In genomic region chr11:708511-708910, GRCh38 we compare ENCODE assay signal across 1 cellular context.
TF ChIP-seq lines count a peak whose summit lies in the region.

No MANE protein-coding gene starts in this region.

TF ChIP-seq in HepG2, 621 proteins besides CTCF, POLR2A, EP300 and RAD21 (continued from another document):
- TF ChIP-seq KIAA2018 (CRISPR knock-in tag; IDR thresholded peaks at IDR 0.05; ENCODE audit: borderline replicate concordance) (no peak), AGO1 (IDR thresholded peaks at IDR 0.05; ENCODE audit: low read depth, low read length, poor library complexity, severe bottlenecking) (peak; percentile 20), ZSCAN25 (CRISPR knock-in tag; IDR thresholded peaks at IDR 0.05) (peak; percentile 89; the same call in 1 of the 2 replicates), ZBTB10 (CRISPR knock-in tag; IDR thresholded peaks at IDR 0.05; ENCODE audit: borderline replicate concordance) (peak; percentile 23; the same call in 1 of the 2 replicates), AGO2 (optimal IDR thresholded peaks at IDR 0.05; ENCODE audit: low read depth, low read length) (peak; percentile 32), ZNF543 (CRISPR knock-in tag; IDR thresholded peaks at IDR 0.05) (no peak), RBFOX2 (IDR thresholded peaks at IDR 0.05; ENCODE audit: low read depth, low read length) (peak; percentile 49; the same call in 1 of the 2 replicates), ZNF615 (CRISPR knock-in tag; IDR thresholded peaks at IDR 0.05; ENCODE audit: borderline replicate concordance) (no peak), MNT (IDR thresholded peaks at IDR 0.05) (peak; percentile 21; the same call in 1 of the 2 replicates), RFXANK (CRISPR knock-in tag; IDR thresholded peaks at IDR 0.05) (no peak), ZNF484 (CRISPR knock-in tag; IDR thresholded peaks at IDR 0.05; ENCODE audit: borderline replicate concordance, low read depth) (no peak)
